10 cellular contexts compared by ENCODE assay signal in the genomic region with DNA sequence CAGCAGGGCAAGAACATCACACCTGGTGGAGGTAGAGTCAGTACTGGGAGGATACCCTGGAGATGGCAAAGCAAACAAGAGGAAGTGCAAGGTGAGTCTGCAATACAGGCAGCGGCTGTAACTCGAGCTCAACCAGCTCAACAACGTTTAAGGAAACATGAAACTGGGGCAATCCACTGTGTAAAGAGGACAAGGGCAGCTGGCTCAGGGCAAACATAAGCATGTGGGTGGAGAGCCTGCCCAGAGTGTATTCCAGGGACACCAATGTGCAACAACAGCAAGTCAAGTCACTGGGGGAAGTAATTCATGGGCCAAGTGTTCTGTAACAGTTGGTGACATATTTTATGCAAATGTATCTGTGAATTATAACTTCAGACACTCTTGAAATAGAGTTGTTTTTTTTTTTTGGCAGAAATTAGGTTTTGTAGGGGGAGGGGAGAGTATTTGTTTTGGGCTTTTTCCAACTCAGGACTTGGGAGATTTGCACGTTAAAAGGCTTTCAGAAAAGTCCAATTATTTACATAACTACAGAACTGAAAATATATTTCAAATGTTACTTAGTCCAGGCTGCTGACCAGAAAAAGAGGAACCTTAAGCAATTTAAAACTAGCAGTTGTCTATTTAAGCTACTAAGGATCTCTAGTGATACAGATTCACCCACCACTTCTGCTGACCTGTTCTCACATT. TPM values are rescaled to one million over a fixed set of nuclear protein-coding genes. Genes with fewer than 3 reads are reported as not detected.
DNase-seq lines count a peak whose midpoint lies in the region; ATAC-seq and TF ChIP-seq lines count a peak whose summit lies in the region.
"Had no signal": no experiment of that assay in that cellular context is flagged by ENCODE, and none has a peak within 500 bp of the region (broad histone marks: within the 10 kb centered on the region; RNA-seq: fewer than 3 reads in every experiment).

No MANE protein-coding gene starts in this region.

- H3K9ac ChIP-seq in liver (ENCODE audit: low read depth in 1 of 2, low read length in 2 of 2) = no peak overlapping the region
- H3K9ac ChIP-seq in SK-N-SH = no peak overlapping the region

- H3K36me3 ChIP-seq in liver (ENCODE audit: control insufficient read depth in 4 of 4, insufficient read depth in 3 of 4, low read depth in 1 of 4, low read length in 3 of 4) = no peaks in the 10 kb centered on the region
- no peaks in the 10 kb centered on the region for H3K36me3 ChIP-seq in SK-N-SH (replicated peaks in 1 of 2; ENCODE audit: control insufficient read depth in 1 of 2, insufficient read depth in 2 of 2, low read length in 1 of 2)

- H4K20me1 ChIP-seq in SK-N-SH (ENCODE audit: insufficient read depth) = no peaks in the 10 kb centered on the region

- no peaks in the 10 kb centered on the region for H3K9me2 ChIP-seq in SK-N-SH

- CTCF ChIA-PET in SK-N-SH (lab: Yijun Ruan, JAX) = interaction anchor here (1.0 to 3.2 kb wide), 2 partner anchors 11 kb away, joined by 3 to 12 read pairs; no protein-coding TSS in a partner anchor

- POLR2A ChIA-PET in SK-N-SH (lab: Yijun Ruan, JAX) = interaction anchor here (0.6 kb wide), 1 partner anchor 48 kb away, joined by 3 read pairs; no protein-coding TSS in a partner anchor

- no peak overlapping the region for H3K4me2 ChIP-seq in SK-N-SH

- no peaks in the 10 kb centered on the region for H3F3A ChIP-seq in SK-N-SH (replicated peaks; ENCODE audit: insufficient read depth)

- H3K4me1 ChIP-seq in liver (ENCODE audit: control insufficient read depth in 4 of 4, insufficient read depth in 4 of 4, low read length in 3 of 4) = peaks cover 2 to 18% (median 4%) of the 10 kb centered on the region in 4 donors
- H3K4me1 ChIP-seq in SK-N-SH (ENCODE audit: control insufficient read depth in 1 of 2, insufficient read depth in 2 of 2, low read depth in 1 of 2, low read length in 1 of 2) = peaks cover 0 to 9% of the 10 kb centered on the region in 2 experiments; a peak in 2 of 4 replicates

- no peak for TF ChIP-seq EP300 in SK-N-SH (IDR thresholded peaks at IDR 0.05; ENCODE audit: borderline replicate concordance in 1 of 2, low read depth in 1 of 2, low read length in 1 of 2)

- H3K4me3 ChIP-seq in liver (ENCODE audit: low read depth in 1 of 3, low read length in 3 of 3) (no peak overlapping the region), SK-N-SH (ENCODE audit: low read depth in 2 of 2, low read length in 1 of 2) (no peak overlapping the region)

- 11% methylated on average over 4 of the region's 4 CpGs for WGBS in liver
- WGBS in SK-N-SH (ENCODE audit: low lambda C conversion rate) = 15% methylated on average over 4 of the region's 4 CpGs

- H3K27me3 ChIP-seq in liver (ENCODE audit: control insufficient read depth in 4 of 4, insufficient read depth in 4 of 4, low read length in 3 of 4) (no peaks in the 10 kb centered on the region), SK-N-SH (ENCODE audit: insufficient read depth) (no peaks in the 10 kb centered on the region)

- H3K9me3 ChIP-seq in liver (ENCODE audit: control insufficient read depth in 4 of 4, low read length in 3 of 4) (no peaks in the 10 kb centered on the region), SK-N-SH (no peaks in the 10 kb centered on the region)

- H3K27ac ChIP-seq in liver (ENCODE audit: low read depth in 1 of 2, low read length in 2 of 2) (peak overlapping the region; percentile 31 to 46), SK-N-SH (ENCODE audit: low read depth in 2 of 2, low read length in 1 of 2) (peak overlapping the region in 1 of 2 experiments; percentile 88; a peak in 2 of 4 replicates)

- DNase-seq in DMS 273 treated with DMSO at 0.1 percent for 48 hours (lab: John Stamatoyannopoulos, UW) (peak; percentile 89), NCI-H2081 (lab: John Stamatoyannopoulos, UW) (peak; percentile 98 to 100), SW480 (ENCODE audit: low spot score) (peak; percentile 4), SK-N-SH (no peak), HCEC 1CT (no peak)
- no peak for DNase-seq in stimulated activated CD4-positive, alpha-beta T cell treated with anti-CD3 and anti-CD28 coated beads, Interleukin-15, amount 100 ng/mL, for 24 hours
- DNase-seq: activated gamma-delta T cell treated with Interleukin-2 at 50 U/mL for 16 hours had no signal

- no peak overlapping the region for H2AFZ ChIP-seq in SK-N-SH (ENCODE audit: low read depth)

- no peak for ATAC-seq in GM21526 (IDR thresholded peaks at IDR 0.05; ENCODE audit: low FRiP score, unreplicated experiment)

- peak; percentile 38 to 64 for TF ChIP-seq RAD21 in liver (IDR thresholded peaks at IDR 0.05)
- no peak for TF ChIP-seq RAD21 in SK-N-SH (IDR thresholded peaks at IDR 0.05; ENCODE audit: low read length)

- no peaks in the 10 kb centered on the region for H3K79me2 ChIP-seq in SK-N-SH (ENCODE audit: insufficient read depth)

- no peak for TF ChIP-seq CTCF in liver (IDR thresholded peaks at IDR 0.05; ENCODE audit: low read depth, low read length, missing input control)
- TF ChIP-seq CTCF in SK-N-SH (IDR thresholded peaks at IDR 0.05) = no peak

TF ChIP-seq in liver, 16 proteins besides CTCF, POLR2A, EP300 and RAD21 (continues in another document):
- TF ChIP-seq YY1 (IDR thresholded peaks at IDR 0.05) (peak; percentile 26), MAX (IDR thresholded peaks at IDR 0.05) (peak; percentile 51), GABPA (IDR thresholded peaks at IDR 0.05 in 1 of 2, conservative IDR thresholded peaks at IDR 0.05 in 1 of 2) (no peak)
- TF ChIP-seq, protein P1, sequence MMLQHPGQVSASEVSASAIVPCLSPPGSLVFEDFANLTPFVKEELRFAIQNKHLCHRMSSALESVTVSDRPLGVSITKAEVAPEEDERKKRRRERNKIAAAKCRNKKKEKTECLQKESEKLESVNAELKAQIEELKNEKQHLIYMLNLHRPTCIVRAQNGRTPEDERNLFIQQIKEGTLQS (IDR thresholded peaks at IDR 0.05) = no peak

TF ChIP-seq in SK-N-SH, 30 proteins besides CTCF, POLR2A, EP300 and RAD21:
- no peak for TF ChIP-seq MXI1 (IDR thresholded peaks at IDR 0.05; ENCODE audit: low read depth, low read length)
- TF ChIP-seq NFIC (IDR thresholded peaks at IDR 0.05; ENCODE audit: borderline replicate concordance) = no peak

RNA-seq across cellular contexts. Expression of gene NRXN1, which starts 18.7 kb away (rescaled TPM):
- under 1 TPM; 0.28 to 0.50 TPM for total RNA-seq in liver
- under 1 TPM; 0.10 to 0.18 TPM for polyA plus RNA-seq in liver
- 0.05 and 0.76 TPM in 2 replicates for polyA plus RNA-seq in SK-N-SH (2012; rRNA removed)
- polyA plus RNA-seq in SK-N-SH (2012; cell fraction: cytosol; rRNA removed) = 0.13 and 0.17 TPM in 2 replicates
- 0.08 and 0.20 TPM in 2 replicates for polyA plus RNA-seq in SK-N-SH (2012; cell fraction: nucleus; rRNA removed)
- polyA plus RNA-seq: BJ had no signal

Comparison
In these comparisons a context has a peak if more than half of its experiments do, and no peak if none do; other contexts are left out.
1. DNase-seq: peak in DMS 273 treated with DMSO at 0.1 percent for 48 hours (single experiment), NCI-H2081 (2 of 2) and SW480 (single experiment); none in SK-N-SH (single experiment), HCEC 1CT (single experiment) and stimulated activated CD4-positive, alpha-beta T cell treated with anti-CD3 and anti-CD28 coated beads, Interleukin-15, amount 100 ng/mL, for 24 hours (single experiment).